26 cellular contexts compared by ENCODE assay signal in genomic region chr10:114357591-114357990, GRCh38. TPM values are rescaled to one million over a fixed set of nuclear protein-coding genes. Genes with fewer than 3 reads are reported as not detected.
DNase-seq lines count a peak whose midpoint lies in the region; ATAC-seq and TF ChIP-seq lines count a peak whose summit lies in the region.
"Had no signal": no experiment of that assay in that cellular context is flagged by ENCODE, and none has a peak within 500 bp of the region (broad histone marks: within the 10 kb centered on the region; RNA-seq: fewer than 3 reads in every experiment).

No MANE protein-coding gene starts in this region.

- POLR2A ChIA-PET in MCF 10A (lab: Yijun Ruan, JAX): interaction anchor here (1.1 to 1.7 kb wide), 3 partner anchors 17 to 184 kb away, joined by 3 to 8 read pairs (median 4); partner anchors contain the start of gene CCDC186

- DNase-seq in MCF 10A (ENCODE audit: unreplicated experiment) (no peak), breast epithelium (ENCODE audit: low spot score in 2 of 2) (no peak), H4 (ENCODE audit: low spot score) (no peak), T-helper 1 cell (no peak), OCI-M1 (lab: John Stamatoyannopoulos, UW) (no peak), mesothelial cell of epicardium (ENCODE audit: low spot score in 2 of 2, unreplicated experiment in 2 of 2) (no peak)
- no peak for DNase-seq in stimulated activated effector memory CD8-positive, alpha-beta T cell treated with anti-CD3 and anti-CD28 coated beads, Interleukin-12 subunit alpha, Interleukin-12 subunit beta, amount 100 ng/mL, for 72 hours (ENCODE audit: low spot score in 2 of 2)
- DNase-seq: activated CD4-positive, alpha-beta T cell treated with anti-CD3 and anti-CD28 coated beads, Interleukin-2, amount 50 U/mL, for 1 hour; activated CD8-positive, alpha-beta memory T cell treated with anti-CD3 and anti-CD28 coated beads, Interleukin-2, amount 50 U/mL, for 4 hours; AML-193; CD8-positive, alpha-beta memory T cell; erythroblast; gastrocnemius medialis; GM23248; NCI-H1417 treated with DMSO at 0.1 percent for 48 hours; NCI-H2107; NCI-H446; NCI-H82; posterior cingulate gyrus; T-helper 9 cell had no signal

- peak overlapping the region; percentile 43 for H3K27ac Mint-ChIP-seq in MCF 10A (ENCODE audit: low read depth, unreplicated experiment)
- no peak overlapping the region for H3K27ac Mint-ChIP-seq in stimulated activated effector memory CD8-positive, alpha-beta T cell treated with anti-CD3 and anti-CD28 coated beads, Interleukin-12 subunit alpha, Interleukin-12 subunit beta, amount 100 ng/mL, for 72 hours
- no peak overlapping the region for H3K27ac Mint-ChIP-seq in mesothelial cell of epicardium
- H3K27ac Mint-ChIP-seq: activated naive CD8-positive, alpha-beta T cell; activated T-helper 2 cell treated with anti-CD3 and anti-CD28 coated beads, Interferon-gamma antibody, Interleukin-2, Interleukin-4, amounts not matched to agents 10 μg/mL and 5 μg/mL and 100 μg/mL, durations not matched to agents 14 hours and 24 hours and 36 hours; CD8-positive, alpha-beta memory T cell; IgD-negative memory B cell had no signal

- H3K36me3 Mint-ChIP-seq in MCF 10A (ENCODE audit: insufficient read depth, unreplicated experiment) (no peaks in the 10 kb centered on the region), mesothelial cell of epicardium (no peaks in the 10 kb centered on the region)
- H3K36me3 Mint-ChIP-seq in stimulated activated effector memory CD8-positive, alpha-beta T cell treated with anti-CD3 and anti-CD28 coated beads, Interleukin-12 subunit alpha, Interleukin-12 subunit beta, amount 100 ng/mL, for 72 hours: no peaks in the 10 kb centered on the region
- H3K36me3 Mint-ChIP-seq: activated naive CD8-positive, alpha-beta T cell; brain; CD8-positive, alpha-beta memory T cell; IgD-negative memory B cell had no signal

- ATAC-seq in stimulated activated effector memory CD8-positive, alpha-beta T cell treated with anti-CD3 and anti-CD28 coated beads, Interleukin-12 subunit alpha, Interleukin-12 subunit beta, amount 100 ng/mL, for 72 hours: peak; percentile 51
- ATAC-seq: gastrocnemius medialis had no signal

- TF ChIP-seq CTCF in MCF 10A (IDR thresholded peaks at IDR 0.05; ENCODE audit: unreplicated experiment) (no peak), breast epithelium (IDR thresholded peaks at IDR 0.05) (no peak), mesothelial cell of epicardium (IDR thresholded peaks at IDR 0.05; ENCODE audit: unreplicated experiment) (no peak)

- H3K9me3 ChIP-seq in breast epithelium: no peaks in the 10 kb centered on the region
- H3K9me3 ChIP-seq in muscle layer of colon (ENCODE audit: low read length): no peaks in the 10 kb centered on the region
- H3K9me3 ChIP-seq: gastrocnemius medialis, thoracic aorta had no signal

- BruUV-seq in MCF 10A (replicated peaks; lab: Mats Ljungman, UMichigan): no TSS peak

- H3K27ac ChIP-seq in breast epithelium (no peak overlapping the region), muscle layer of colon (ENCODE audit: low read depth, low read length) (peak overlapping the region; percentile 27)
- H3K27ac ChIP-seq: gastrocnemius medialis, GM23248, thoracic aorta had no signal

- peaks cover 0 to 17% of the 10 kb centered on the region in 2 donors for H3K4me1 ChIP-seq in breast epithelium
- H3K4me1 ChIP-seq in muscle layer of colon (ENCODE audit: insufficient read depth, low read length): peaks cover 29% of the 10 kb centered on the region

- CTCF ChIA-PET in MCF 10A (lab: Yijun Ruan, JAX): interaction anchor here (1.0 kb wide), 1 partner anchor 34 kb away, joined by 3 read pairs; no protein-coding TSS in a partner anchor

- no peak overlapping the region for H3K9ac ChIP-seq in muscle layer of colon (ENCODE audit: low read length)
- H3K9ac ChIP-seq: GM23248 had no signal

- H3K4me1 Mint-ChIP-seq in MCF 10A (ENCODE audit: insufficient read depth, unreplicated experiment) (peaks cover 12% of the 10 kb centered on the region), mesothelial cell of epicardium (peaks cover 5% of the 10 kb centered on the region)
- H3K4me1 Mint-ChIP-seq in stimulated activated effector memory CD8-positive, alpha-beta T cell treated with anti-CD3 and anti-CD28 coated beads, Interleukin-12 subunit alpha, Interleukin-12 subunit beta, amount 100 ng/mL, for 72 hours: peaks cover 12% of the 10 kb centered on the region
- H3K4me1 Mint-ChIP-seq: CD8-positive, alpha-beta memory T cell had no signal

- H3K9me3 Mint-ChIP-seq in MCF 10A (ENCODE audit: unreplicated experiment) (no peaks in the 10 kb centered on the region), mesothelial cell of epicardium (peaks cover 3% of the 10 kb centered on the region)
- no peaks in the 10 kb centered on the region for H3K9me3 Mint-ChIP-seq in stimulated activated effector memory CD8-positive, alpha-beta T cell treated with anti-CD3 and anti-CD28 coated beads, Interleukin-12 subunit alpha, Interleukin-12 subunit beta, amount 100 ng/mL, for 72 hours
- H3K9me3 Mint-ChIP-seq: activated T-helper 2 cell treated with anti-CD3 and anti-CD28 coated beads, Interferon-gamma antibody, Interleukin-2, Interleukin-4, amounts not matched to agents 10 μg/mL and 5 μg/mL and 100 μg/mL, durations not matched to agents 14 hours and 24 hours and 36 hours; CD8-positive, alpha-beta memory T cell had no signal

- H3K36me3 ChIP-seq in breast epithelium (no peaks in the 10 kb centered on the region), muscle layer of colon (ENCODE audit: insufficient read depth, low read length) (no peaks in the 10 kb centered on the region)
- H3K36me3 ChIP-seq: gastrocnemius medialis, thoracic aorta had no signal

- H3K4me3 ChIP-seq in breast epithelium: no peak overlapping the region
- H3K4me3 ChIP-seq in muscle layer of colon (ENCODE audit: low read depth in 1 of 2, low read length in 2 of 2): no peak overlapping the region
- H3K4me3 ChIP-seq: gastrocnemius medialis, GM23248, thoracic aorta had no signal

- no peaks in the 10 kb centered on the region for H3K27me3 Mint-ChIP-seq in MCF 10A (ENCODE audit: insufficient read depth, unreplicated experiment)
- no peaks in the 10 kb centered on the region for H3K27me3 Mint-ChIP-seq in mesothelial cell of epicardium (ENCODE audit: low read depth)
- H3K27me3 Mint-ChIP-seq: brain had no signal

- H3K27me3 ChIP-seq in breast epithelium (no peaks in the 10 kb centered on the region), muscle layer of colon (ENCODE audit: control insufficient read depth in 1 of 2, insufficient read depth in 2 of 2, low read length in 2 of 2) (no peaks in the 10 kb centered on the region)
- H3K27me3 ChIP-seq: gastrocnemius medialis had no signal

- TF ChIP-seq POLR2A in breast epithelium (IDR thresholded peaks at IDR 0.05): no peak

- no peak overlapping the region for H3K4me3 Mint-ChIP-seq in MCF 10A (ENCODE audit: unreplicated experiment)
- H3K4me3 Mint-ChIP-seq in stimulated activated effector memory CD8-positive, alpha-beta T cell treated with anti-CD3 and anti-CD28 coated beads, Interleukin-12 subunit alpha, Interleukin-12 subunit beta, amount 100 ng/mL, for 72 hours: peak overlapping the region; percentile 4
- no peak overlapping the region for H3K4me3 Mint-ChIP-seq in mesothelial cell of epicardium
- H3K4me3 Mint-ChIP-seq: activated naive CD8-positive, alpha-beta T cell; brain; CD8-positive, alpha-beta memory T cell; IgD-negative memory B cell had no signal

- intact Hi-C loops in MCF 10A (cut with micrococcal nuclease) (no loop called here), breast epithelium (cut with DNase I; ENCODE audit: low total_unique reads) (no loop called here)

RNA-seq across cellular contexts. Expression of gene AFAP1L2, which starts 46.7 kb away (rescaled TPM):
- total RNA-seq in MCF 10A (2022) (5.8 and 8.5 TPM in 2 replicates), breast epithelium (10 to 100 TPM in 2 of 3 donors, 1 to 10 TPM in 1; 4.2 to 43.9 (median 20.0) TPM), mesothelial cell of epicardium (4.0 to 5.7 TPM (median 5.7 TPM) in 3 replicates)
- total RNA-seq in H4 (2014; rRNA removed; shearing (Covaris generic)): 0.70 and 1.3 TPM in 2 replicates
- total RNA-seq: GM23248 had no signal
